ENCODE assay signal across 23 cellular contexts in the genomic region with DNA sequence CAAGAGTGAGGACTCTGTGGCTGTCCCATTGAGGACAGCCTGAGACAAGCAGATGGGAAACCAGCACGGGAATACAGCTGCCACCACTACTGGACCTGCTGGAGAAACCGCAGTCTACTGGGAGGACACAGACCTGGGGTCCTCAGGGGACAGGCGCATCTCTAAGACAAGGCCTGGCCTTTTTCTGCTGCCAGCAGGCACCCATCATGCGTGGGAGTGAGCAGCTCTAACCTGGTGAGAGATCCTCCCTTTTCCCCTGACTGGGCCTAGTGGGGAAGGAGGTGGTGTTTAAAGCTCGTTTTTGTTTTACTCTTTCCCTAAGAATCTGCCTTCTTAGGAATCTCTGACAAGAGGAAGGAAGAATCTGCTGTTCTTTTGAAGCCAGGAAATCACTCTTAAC. TPM values are rescaled to one million over a fixed set of nuclear protein-coding genes. Genes with fewer than 3 reads are reported as not detected.
DNase-seq lines count a peak whose midpoint lies in the region; ATAC-seq, FAIRE-seq and TF ChIP-seq lines count a peak whose summit lies in the region.
"Had no signal": no experiment of that assay in that cellular context is flagged by ENCODE, and none has a peak within 500 bp of the region (broad histone marks: within the 10 kb centered on the region; RNA-seq: fewer than 3 reads in every experiment).

No MANE protein-coding gene starts in this region.

- DNase-seq in K562 (ENCODE audit: extremely low read depth in 1 of 4, low spot score in 3 of 4) (peak in 1 of 4 experiments; percentile 20), natural killer cell (no peak), thyroid gland (no peak), PC-9 (no peak)
- DNase-seq in activated naive CD4-positive, alpha-beta T cell treated with anti-CD3 and anti-CD28 coated beads for 36 hours, result no peak
- DNase-seq: activated CD4-positive, alpha-beta T cell treated with anti-CD3 and anti-CD28 coated beads, Interleukin-2, amount 10 ng/mL, durations not matched to agents 24 days and 14 days; activated CD8-positive, alpha-beta memory T cell treated with anti-CD3 and anti-CD28 coated beads, Interleukin-2, amount 10 ng/mL, durations not matched to agents 7 days and 5 days; activated naive CD8-positive, alpha-beta T cell treated with anti-CD3 and anti-CD28 coated beads, Interleukin-2, amount 10 ng/mL, durations not matched to agents 7 days and 5 days; DMS79; heart left ventricle; NCI-H1436 treated with DMSO at 0.1 percent for 48 hours; NCI-H524 treated with DMSO at 0.1 percent for 48 hours; Right ventricle myocardium superior; stimulated activated CD4-positive, alpha-beta T cell treated with anti-CD3 and anti-CD28 coated beads, Interleukin-15, amount 100 ng/mL, for 24 hours; SW 1271 had no signal

- peaks cover 22 to 66% of the 10 kb centered on the region in 2 experiments for H3K4me1 ChIP-seq in K562 (replicated peaks in 1 of 2; ENCODE audit: control insufficient read depth in 2 of 2, insufficient read depth in 2 of 2, low read length in 2 of 2)
- H3K4me1 ChIP-seq in thyroid gland, result peaks cover 75 to 98% of the 10 kb centered on the region in 2 donors
- H3K4me1 ChIP-seq in PC-9 (replicated peaks; ENCODE audit: insufficient read depth), result peaks cover 43% of the 10 kb centered on the region

- H2AFZ ChIP-seq in K562 (ENCODE audit: low read depth, low read length), result no peak overlapping the region
- H2AFZ ChIP-seq in PC-9, result no peak overlapping the region

- 11% methylated on average over 5 of the region's 5 CpGs for WGBS in K562 (ENCODE audit: insufficient coverage, low coverage, missing lambda C conversion rate)
- WGBS in thyroid gland, 2 donors, result 63 to 77% methylated on average over 3 to 5 of the region's 5 CpGs

- CTCF ChIA-PET in K562 (lab: Yijun Ruan, JAX; ENCODE audit: low intra/inter-chr PET ratio), result no interaction called here
- CTCF ChIA-PET in activated naive CD4-positive, alpha-beta T cell treated with anti-CD3 and anti-CD28 coated beads for 36 hours (lab: Charles Lee), result interaction anchor here (1.0 kb wide), 1 partner anchor 128 kb away, joined by 4 read pairs; no protein-coding TSS in a partner anchor
- CTCF ChIA-PET in PC-9 (lab: Charles Lee), result no interaction called here

- H4K20me1 ChIP-seq in K562 (replicated peaks; ENCODE audit: control insufficient read depth, insufficient read depth, low read length), result no peaks in the 10 kb centered on the region
- no peaks in the 10 kb centered on the region for H4K20me1 ChIP-seq in PC-9 (ENCODE audit: insufficient read depth)

- H3K79me2 ChIP-seq in K562 (ENCODE audit: control insufficient read depth, insufficient read depth, low read length), result no peaks in the 10 kb centered on the region
- no peaks in the 10 kb centered on the region for H3K79me2 ChIP-seq in PC-9 (ENCODE audit: low read depth)

- in situ Hi-C loops in K562 (cut with MboI), result no loop called here

- H3K4me1 Mint-ChIP-seq in IgD-negative memory B cell (peaks cover 76 to 92% (median 87%) of the 10 kb centered on the region in 3 donors), natural killer cell (peaks cover 98 to 99% of the 10 kb centered on the region in 2 donors)
- H3K4me1 Mint-ChIP-seq in activated naive CD4-positive, alpha-beta T cell treated with anti-CD3 and anti-CD28 coated beads for 36 hours (ENCODE audit: low read depth), result peaks cover 23% of the 10 kb centered on the region
- H3K4me1 Mint-ChIP-seq: activated T-helper 17 cell treated with anti-CD3 and anti-CD28 coated beads, Interleukin-2, amount 50 U/mL, for 72 hours had no signal

- H3K4me3 Mint-ChIP-seq in IgD-negative memory B cell (peak overlapping the region in 3 of 4 donors; percentile 37 to 74 (median 71)), natural killer cell (peak overlapping the region; percentile 49)
- no peak overlapping the region for H3K4me3 Mint-ChIP-seq in activated naive CD4-positive, alpha-beta T cell treated with anti-CD3 and anti-CD28 coated beads for 36 hours
- H3K4me3 Mint-ChIP-seq: activated CD4-positive, alpha-beta T cell treated with anti-CD3 and anti-CD28 coated beads, Interleukin-2, amount 10 ng/mL, durations not matched to agents 24 days and 14 days; activated CD8-positive, alpha-beta memory T cell treated with anti-CD3 and anti-CD28 coated beads, Interleukin-2, amount 10 ng/mL, durations not matched to agents 7 days and 5 days; activated naive CD8-positive, alpha-beta T cell treated with anti-CD3 and anti-CD28 coated beads, Interleukin-2, amount 10 ng/mL, durations not matched to agents 7 days and 5 days; activated T-helper 17 cell treated with anti-CD3 and anti-CD28 coated beads, Interleukin-2, amount 50 U/mL, for 72 hours had no signal

- TF ChIP-seq RAD21 in K562 (CRISPR knock-in tag; conservative IDR thresholded peaks at IDR 0.05 in 1 of 2, IDR thresholded peaks at IDR 0.05 in 1 of 2), result no peak

- ATAC-seq in K562, result no peak
- ATAC-seq in natural killer cell, result no peak
- no peak for ATAC-seq in GM21423 (IDR thresholded peaks at IDR 0.05; ENCODE audit: unreplicated experiment)
- ATAC-seq: activated CD8-positive, alpha-beta memory T cell treated with anti-CD3 and anti-CD28 coated beads, Interleukin-2, amount 10 ng/mL, durations not matched to agents 7 days and 5 days; activated T-helper 17 cell treated with anti-CD3 and anti-CD28 coated beads, Interleukin-2, amount 50 U/mL, for 72 hours; heart left ventricle; left lobe of liver had no signal

- H3K9me3 ChIP-seq in K562 (replicated peaks; ENCODE audit: control insufficient read depth, insufficient read depth, low read depth, low read length), result no peaks in the 10 kb centered on the region
- no peaks in the 10 kb centered on the region for H3K9me3 ChIP-seq in thyroid gland
- H3K9me3 ChIP-seq in PC-9 (ENCODE audit: insufficient read depth, low read depth), result no peaks in the 10 kb centered on the region
- H3K9me3 ChIP-seq: heart left ventricle, thoracic aorta had no signal

- H3K36me3 Mint-ChIP-seq in IgD-negative memory B cell (peaks cover 2% of the 10 kb centered on the region), natural killer cell (no peaks in the 10 kb centered on the region)
- no peaks in the 10 kb centered on the region for H3K36me3 Mint-ChIP-seq in activated naive CD4-positive, alpha-beta T cell treated with anti-CD3 and anti-CD28 coated beads for 36 hours (ENCODE audit: low read depth)
- H3K36me3 Mint-ChIP-seq: activated CD8-positive, alpha-beta memory T cell treated with anti-CD3 and anti-CD28 coated beads, Interleukin-2, amount 10 ng/mL, durations not matched to agents 7 days and 5 days; activated naive CD8-positive, alpha-beta T cell treated with anti-CD3 and anti-CD28 coated beads, Interleukin-2, amount 10 ng/mL, durations not matched to agents 7 days and 5 days had no signal

- H3K9me3 Mint-ChIP-seq in IgD-negative memory B cell (no peaks in the 10 kb centered on the region), natural killer cell (no peaks in the 10 kb centered on the region)
- H3K9me3 Mint-ChIP-seq in activated naive CD4-positive, alpha-beta T cell treated with anti-CD3 and anti-CD28 coated beads for 36 hours, result no peaks in the 10 kb centered on the region
- H3K9me3 Mint-ChIP-seq: activated CD4-positive, alpha-beta T cell treated with anti-CD3 and anti-CD28 coated beads, Interleukin-2, amount 10 ng/mL, durations not matched to agents 24 days and 14 days; activated naive CD8-positive, alpha-beta T cell treated with anti-CD3 and anti-CD28 coated beads, Interleukin-2, amount 10 ng/mL, durations not matched to agents 7 days and 5 days; activated T-helper 17 cell treated with anti-CD3 and anti-CD28 coated beads, Interleukin-2, amount 50 U/mL, for 72 hours had no signal

- H3K27ac Mint-ChIP-seq in IgD-negative memory B cell, result peak overlapping the region in 2 of 3 donors; percentile 85 to 89
- H3K27ac Mint-ChIP-seq in natural killer cell, result peak overlapping the region; percentile 78 to 81
- H3K27ac Mint-ChIP-seq in activated naive CD4-positive, alpha-beta T cell treated with anti-CD3 and anti-CD28 coated beads for 36 hours, result no peak overlapping the region
- H3K27ac Mint-ChIP-seq: activated CD4-positive, alpha-beta T cell treated with anti-CD3 and anti-CD28 coated beads, Interleukin-2, amount 10 ng/mL, durations not matched to agents 24 days and 14 days; activated CD8-positive, alpha-beta memory T cell treated with anti-CD3 and anti-CD28 coated beads, Interleukin-2, amount 10 ng/mL, durations not matched to agents 7 days and 5 days; activated naive CD8-positive, alpha-beta T cell treated with anti-CD3 and anti-CD28 coated beads, Interleukin-2, amount 10 ng/mL, durations not matched to agents 7 days and 5 days; activated T-helper 17 cell treated with anti-CD3 and anti-CD28 coated beads, Interleukin-2, amount 50 U/mL, for 72 hours had no signal

- H3K36me3 ChIP-seq in K562 (ENCODE audit: control insufficient read depth, insufficient read depth, low read length), result no peaks in the 10 kb centered on the region
- H3K36me3 ChIP-seq in thyroid gland, result no peaks in the 10 kb centered on the region
- no peaks in the 10 kb centered on the region for H3K36me3 ChIP-seq in PC-9 (ENCODE audit: low read depth)
- H3K36me3 ChIP-seq: heart left ventricle, thoracic aorta had no signal

- FAIRE-seq in K562 (lab: Jason Lieb, UNC), result no peak
- FAIRE-seq: colon, GM12892, H1 had no signal

- TF ChIP-seq CTCF in K562 (IDR thresholded peaks at IDR 0.05 in 2 of 3, conservative IDR thresholded peaks at IDR 0.05 in 1 of 3; ENCODE audit: insufficient read depth in 2 of 3, low read depth in 1 of 3, low read length in 3 of 3) (no peak), natural killer cell (IDR thresholded peaks at IDR 0.05) (no peak), thyroid gland (IDR thresholded peaks at IDR 0.05) (no peak), PC-9 (conservative IDR thresholded peaks at IDR 0.05) (no peak)

- H3K4me2 ChIP-seq in K562 (ENCODE audit: insufficient read depth, low read length) (no peak overlapping the region), PC-9 (no peak overlapping the region)

- H3F3A ChIP-seq in PC-9 (ENCODE audit: insufficient read depth, low read depth), result peaks cover under 1% of the 10 kb centered on the region; the same call in 1 of the 2 replicates

- peak overlapping the region in 1 of 2 experiments; percentile 54; a peak in 1 of 4 replicates for H3K9ac ChIP-seq in K562 (ENCODE audit: insufficient read depth in 1 of 2, low read depth in 2 of 2, low read length in 2 of 2)

- POLR2A ChIA-PET in K562 (lab: Yijun Ruan, JAX), result interaction anchor here (0.7 to 0.8 kb wide), 2 partner anchors 23 to 129 kb away, joined by 3 to 4 read pairs; no protein-coding TSS in a partner anchor
- POLR2A ChIA-PET in PC-9 (lab: Charles Lee; ENCODE audit: unreplicated experiment), result no interaction called here

- no peaks in the 10 kb centered on the region for H3K9me2 ChIP-seq in PC-9 (ENCODE audit: insufficient read depth)

- no peaks in the 10 kb centered on the region for H3K27me3 ChIP-seq in K562 (ENCODE audit: control insufficient read depth in 2 of 2, insufficient read depth in 2 of 2, low read length in 2 of 2)
- H3K27me3 ChIP-seq in thyroid gland, result no peaks in the 10 kb centered on the region
- no peaks in the 10 kb centered on the region for H3K27me3 ChIP-seq in PC-9 (ENCODE audit: insufficient read depth, low read depth)
- H3K27me3 ChIP-seq: heart left ventricle had no signal

- intact Hi-C loops in K562 (cut with micrococcal nuclease) (loop anchor here (10.0 kb wide), 1 partner anchor 676 kb away; no protein-coding TSS in a partner anchor), natural killer cell (cut with micrococcal nuclease) (loop anchor here (2.0 to 5.0 kb wide), 2 partner anchors 20 to 33 kb away; no protein-coding TSS in a partner anchor), thyroid gland (cut with DNase I) (no loop called here), PC-9 (cut with micrococcal nuclease; ENCODE audit: unreplicated experiment) (no loop called here)
- intact Hi-C loops in activated naive CD4-positive, alpha-beta T cell treated with anti-CD3 and anti-CD28 coated beads for 36 hours (cut with micrococcal nuclease), result loop anchor here (10.0 kb wide), 1 partner anchor 1046 kb away; no protein-coding TSS in a partner anchor

- TF ChIP-seq EP300 in K562 (IDR thresholded peaks at IDR 0.05; ENCODE audit: low read length), result no peak

- H3K4me3 ChIP-seq in K562 (no peak overlapping the region), thyroid gland (replicated peaks in 1 of 3) (no peak overlapping the region), PC-9 (no peak overlapping the region)
- H3K4me3 ChIP-seq: heart left ventricle, thoracic aorta had no signal

- no peak for TF ChIP-seq POLR2A in K562 (conservative IDR thresholded peaks at IDR 0.05)
- no peak for TF ChIP-seq POLR2A in thyroid gland (IDR thresholded peaks at IDR 0.05)

- no peaks in the 10 kb centered on the region for H3K27me3 Mint-ChIP-seq in IgD-negative memory B cell
- H3K27me3 Mint-ChIP-seq in natural killer cell (ENCODE audit: low read depth in 2 of 2), result no peaks in the 10 kb centered on the region
- H3K27me3 Mint-ChIP-seq in activated naive CD4-positive, alpha-beta T cell treated with anti-CD3 and anti-CD28 coated beads for 36 hours (ENCODE audit: low read depth), result peaks cover 4% of the 10 kb centered on the region
- H3K27me3 Mint-ChIP-seq: activated CD4-positive, alpha-beta T cell treated with anti-CD3 and anti-CD28 coated beads, Interleukin-2, amount 10 ng/mL, durations not matched to agents 24 days and 14 days; activated CD8-positive, alpha-beta memory T cell treated with anti-CD3 and anti-CD28 coated beads, Interleukin-2, amount 10 ng/mL, durations not matched to agents 7 days and 5 days had no signal

- BruUV-seq in K562 (replicated peaks; lab: Mats Ljungman, UMichigan) (no TSS peak), PC-9 (replicated peaks; lab: Mats Ljungman, UMichigan) (no TSS peak)

- no peaks in the 10 kb centered on the region for H3K9me1 ChIP-seq in K562 (ENCODE audit: control insufficient read depth, insufficient read depth, low read length)

- H3K27ac ChIP-seq in K562 (ENCODE audit: extremely low read depth, low read depth, low read length), result no peak overlapping the region
- H3K27ac ChIP-seq in thyroid gland, result peak overlapping the region; percentile 41 to 90 (median 84)
- H3K27ac ChIP-seq in PC-9, result no peak overlapping the region
- H3K27ac ChIP-seq: thoracic aorta had no signal

RNA-seq across cellular contexts. Expression of a gene that starts 36.6 kb away (rescaled TPM):
- polyA plus RNA-seq in IgD-negative memory B cell, result 31.0 TPM
- total RNA-seq in K562 (2011; cell fraction: chromatin; rRNA removed; ENCODE audit: low replicate concordance), result 0.11 and 0.46 TPM in 2 replicates
- under 0.01 TPM in 1 of 2 replicates, not detected in the other for total RNA-seq in K562 (2011; cell fraction: nucleolus; rRNA removed)
- 0.15 TPM in 1 of 2 replicates, not detected in the other for total RNA-seq in K562 (2011; cell fraction: nucleoplasm; rRNA removed)
- total RNA-seq in K562 (2014; rRNA removed), result 0.98 and 1.1 TPM in 2 replicates
- 2.6 and 2.7 TPM in 2 replicates for total RNA-seq in K562 (2014; rRNA removed; fragmentation: Illumina TruSeq; extraction: Trizol)
- total RNA-seq in K562 (2015; rRNA removed; fragmentation: Illumina TruSeq; extraction: Trizol), result 4.9 and 5.6 TPM in 2 replicates
- 2.8 and 4.9 TPM in 2 replicates for total RNA-seq in K562 (2021)
- 0.84 and 1.1 TPM in 2 replicates for polyA plus RNA-seq in K562 (2011; rRNA removed)
- polyA plus RNA-seq in K562 (2011; cell fraction: cytosol; rRNA removed), result 0.21 and 0.47 TPM in 2 replicates
- polyA plus RNA-seq in K562 (2011; cell fraction: nucleus; rRNA removed), result 0.65 and 1.3 TPM in 2 replicates
- 3.7 and 12.1 TPM in 2 replicates for polyA plus RNA-seq in K562 (2012)
- polyA plus RNA-seq in K562 (2014; fragmentation: Illumina TruSeq; extraction: Trizol), result 2.4 and 4.0 TPM in 2 replicates
- polyA plus RNA-seq in K562 (2014; fragmentation: Nextera tagmentation; extraction: Ambion mirVana), result 1 to 10 TPM; 2.8 to 3.3 TPM
- 1.3 and 3.0 TPM in 2 replicates for polyA plus RNA-seq in K562 (2014; rRNA removed)
- 1.2 TPM in 2 replicates for polyA minus RNA-seq in K562 (2011; rRNA and poly(A)+ RNA removed)
- polyA minus RNA-seq in K562 (2011; cell fraction: cytosol; rRNA and poly(A)+ RNA removed), result 0.36 TPM in 1 of 2 replicates, not detected in the other
- 0.78 and 0.81 TPM in 2 replicates for polyA minus RNA-seq in K562 (2011; cell fraction: nucleus; rRNA and poly(A)+ RNA removed)
- total RNA-seq in natural killer cell, result 10 to 100 TPM; 37.4 to 54.8 (median 38.5) TPM
- total RNA-seq in thyroid gland, result 10 to 100 TPM; 33.6 to 79.0 (median 50.0) TPM
- total RNA-seq in activated naive CD4-positive, alpha-beta T cell treated with anti-CD3 and anti-CD28 coated beads for 36 hours, result 1 to 10 TPM; 1.0 to 1.2 TPM
- total RNA-seq in PC-9 (2021), result 3.9 and 4.0 TPM in 2 replicates

Comparison
In these comparisons a context has a peak if more than half of its experiments do, and no peak if none do; other contexts are left out.
1. H3K27ac ChIP-seq: peak in thyroid gland (3 of 3); none in K562 (single experiment) and PC-9 (single experiment).
2. intact Hi-C loops: an anchor here in K562 (10.0 kb wide), natural killer cell (2.0 to 5.0 kb wide) and activated naive CD4-positive, alpha-beta T cell treated with anti-CD3 and anti-CD28 coated beads for 36 hours (10.0 kb wide); none called in thyroid gland and PC-9.